In the genomic region with DNA sequence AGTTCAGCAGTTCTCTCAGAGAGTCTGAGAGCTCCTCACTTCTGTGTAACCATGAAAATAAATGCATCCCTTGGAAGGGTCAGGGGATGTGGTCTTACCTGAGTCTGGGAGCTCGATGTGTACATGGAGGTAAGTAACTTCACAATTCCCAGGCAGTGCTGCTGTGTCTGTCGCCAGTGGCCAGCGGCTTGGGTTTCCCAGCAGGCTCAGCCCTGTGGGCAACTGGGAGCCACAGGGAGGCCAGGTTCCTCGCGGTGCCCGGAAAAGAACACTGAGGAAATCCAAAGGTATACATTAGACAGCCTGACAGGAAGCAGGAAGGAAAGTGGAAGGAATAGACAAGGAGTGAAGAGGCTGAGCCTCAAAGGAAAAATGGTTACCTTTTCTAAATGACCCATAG, we compare ENCODE assay signal across 20 cellular contexts.
A peak's percentile ranks its signal among the peaks of the same experiment; 100 is the strongest.
DNase-seq lines count a peak whose midpoint lies in the region; ATAC-seq and TF ChIP-seq lines count a peak whose summit lies in the region.
"Had no signal": no experiment of that assay in that cellular context is flagged by ENCODE, and none has a peak within 500 bp of the region (broad histone marks: within the 10 kb centered on the region; RNA-seq: fewer than 3 reads in every experiment).

No MANE protein-coding gene starts in this region.

- no peak overlapping the region for H3K4me3 Mint-ChIP-seq in activated T-cell treated with anti-CD3 and anti-CD28 coated beads, Interleukin-2, amount 50 U/mL, for 24 hours
- H3K4me3 Mint-ChIP-seq in T-helper 17 cell (peak overlapping the region; percentile 84), type B pancreatic cell (no peak overlapping the region)
- H3K4me3 Mint-ChIP-seq in effector memory CD8-positive, alpha-beta T cell, result peak overlapping the region; percentile 65 to 77
- peak overlapping the region; percentile 46 for H3K4me3 Mint-ChIP-seq in stimulated activated effector memory CD8-positive, alpha-beta T cell treated with anti-CD3 and anti-CD28 coated beads, Interleukin-12 subunit alpha, Interleukin-12 subunit beta, amount 100 ng/mL, for 72 hours

- H3K4me3 ChIP-seq in thyroid gland (replicated peaks in 1 of 3), result no peak overlapping the region
- H3K4me3 ChIP-seq: GM23248, mucosa of descending colon, upper lobe of left lung had no signal

- no peak for TF ChIP-seq CTCF in type B pancreatic cell (conservative IDR thresholded peaks at IDR 0.05)
- no peak for TF ChIP-seq CTCF in thyroid gland (IDR thresholded peaks at IDR 0.05)

- TF ChIP-seq POLR2A in thyroid gland (IDR thresholded peaks at IDR 0.05), result no peak

- H3K4me1 Mint-ChIP-seq in activated T-cell treated with anti-CD3 and anti-CD28 coated beads, Interleukin-2, amount 50 U/mL, for 24 hours (ENCODE audit: low read depth), result peaks cover 74% of the 10 kb centered on the region
- H3K4me1 Mint-ChIP-seq in T-helper 17 cell (peaks cover 50% of the 10 kb centered on the region), type B pancreatic cell (ENCODE audit: unreplicated experiment) (peaks cover 21% of the 10 kb centered on the region)
- H3K4me1 Mint-ChIP-seq in effector memory CD8-positive, alpha-beta T cell (ENCODE audit: low read depth in 2 of 2), result peaks cover 42 to 69% of the 10 kb centered on the region in 2 donors
- H3K4me1 Mint-ChIP-seq in stimulated activated effector memory CD8-positive, alpha-beta T cell treated with anti-CD3 and anti-CD28 coated beads, Interleukin-12 subunit alpha, Interleukin-12 subunit beta, amount 100 ng/mL, for 72 hours, result peaks cover 63% of the 10 kb centered on the region

- intact Hi-C loops in thyroid gland (cut with DNase I), result no loop called here

- 81 to 87% methylated on average over 6 of the region's 6 CpGs for WGBS in thyroid gland, 2 donors

- peaks cover 4 to 12% of the 10 kb centered on the region in 2 donors for H3K36me3 ChIP-seq in thyroid gland

- H3K9me3 ChIP-seq in T-helper 17 cell (ENCODE audit: control insufficient read depth, low read length, poor library complexity, severe bottlenecking) (no peaks in the 10 kb centered on the region), thyroid gland (no peaks in the 10 kb centered on the region)
- H3K9me3 ChIP-seq: mucosa of descending colon, SK-N-SH, upper lobe of left lung had no signal

- no peak for DNase-seq in activated T-cell treated with anti-CD3 and anti-CD28 coated beads, Interleukin-2, amount 50 U/mL, for 24 hours
- DNase-seq in activated T-cell treated with anti-CD3 and anti-CD28 coated beads, Interleukin-2, amount 50 U/mL, for 48 hours, result no peak
- DNase-seq in T-helper 17 cell, result no peak
- no peak for DNase-seq in effector memory CD8-positive, alpha-beta T cell
- peak in 1 of 2 donors; percentile 41 for DNase-seq in stimulated activated effector memory CD8-positive, alpha-beta T cell treated with anti-CD3 and anti-CD28 coated beads, Interleukin-12 subunit alpha, Interleukin-12 subunit beta, amount 100 ng/mL, for 72 hours (ENCODE audit: low spot score in 2 of 2)
- no peak for DNase-seq in ACHN
- DNase-seq in type B pancreatic cell (ENCODE audit: extremely low spot score, unreplicated experiment), result no peak
- no peak for DNase-seq in thyroid gland
- DNase-seq: activated naive CD4-positive, alpha-beta T cell; caudate nucleus; effector CD8-positive, alpha-beta T cell; GM23248; hypothalamus; mucosa of descending colon; NCI-H1105 treated with DMSO at 0.1 percent for 48 hours; NCI-H748 treated with DMSO at 0.1 percent for 48 hours; SK-N-SH; stimulated activated CD4-positive, alpha-beta T cell treated with anti-CD3 and anti-CD28 coated beads, Interleukin-4, amount 100 ng/mL, for 24 hours; stimulated activated CD8-positive, alpha-beta memory T cell treated with anti-CD3 and anti-CD28 coated beads, Interleukin-4, amount 100 ng/mL, for 48 hours had no signal

- ATAC-seq in T-helper 17 cell, result no peak
- ATAC-seq in effector memory CD8-positive, alpha-beta T cell (replicated peaks), result no peak
- ATAC-seq in stimulated activated effector memory CD8-positive, alpha-beta T cell treated with anti-CD3 and anti-CD28 coated beads, Interleukin-12 subunit alpha, Interleukin-12 subunit beta, amount 100 ng/mL, for 72 hours, result no peak
- ATAC-seq: mucosa of descending colon had no signal

- peaks cover 3 to 7% of the 10 kb centered on the region in 2 donors for H3K4me1 ChIP-seq in thyroid gland

- no peak overlapping the region for H3K27ac ChIP-seq in thyroid gland
- H3K27ac ChIP-seq: GM23248 had no signal

- in situ Hi-C loops in ACHN (cut with HindIII; ENCODE audit: low pct_ligation_motif_present, low pct_unique_long_range_greater_than_20kb, low sequenced_read_pairs), result no loop called here

- peaks cover 46% of the 10 kb centered on the region for H3K36me3 Mint-ChIP-seq in activated T-cell treated with anti-CD3 and anti-CD28 coated beads, Interleukin-2, amount 50 U/mL, for 24 hours (ENCODE audit: low read depth)
- peaks cover 5% of the 10 kb centered on the region for H3K36me3 Mint-ChIP-seq in T-helper 17 cell (ENCODE audit: low read depth)
- peaks cover 18% of the 10 kb centered on the region for H3K36me3 Mint-ChIP-seq in effector memory CD8-positive, alpha-beta T cell (ENCODE audit: insufficient read depth)
- peaks cover 72% of the 10 kb centered on the region for H3K36me3 Mint-ChIP-seq in stimulated activated effector memory CD8-positive, alpha-beta T cell treated with anti-CD3 and anti-CD28 coated beads, Interleukin-12 subunit alpha, Interleukin-12 subunit beta, amount 100 ng/mL, for 72 hours
- no peaks in the 10 kb centered on the region for H3K36me3 Mint-ChIP-seq in type B pancreatic cell

- H3K27me3 ChIP-seq in thyroid gland, result no peaks in the 10 kb centered on the region
- H3K27me3 ChIP-seq: upper lobe of left lung had no signal

- no peaks in the 10 kb centered on the region for H3K9me3 Mint-ChIP-seq in activated T-cell treated with anti-CD3 and anti-CD28 coated beads, Interleukin-2, amount 50 U/mL, for 24 hours
- H3K9me3 Mint-ChIP-seq in effector memory CD8-positive, alpha-beta T cell, result no peaks in the 10 kb centered on the region
- no peaks in the 10 kb centered on the region for H3K9me3 Mint-ChIP-seq in stimulated activated effector memory CD8-positive, alpha-beta T cell treated with anti-CD3 and anti-CD28 coated beads, Interleukin-12 subunit alpha, Interleukin-12 subunit beta, amount 100 ng/mL, for 72 hours
- H3K9me3 Mint-ChIP-seq in type B pancreatic cell, result no peaks in the 10 kb centered on the region

- H3K27me3 Mint-ChIP-seq in activated T-cell treated with anti-CD3 and anti-CD28 coated beads, Interleukin-2, amount 50 U/mL, for 24 hours, result no peaks in the 10 kb centered on the region
- no peaks in the 10 kb centered on the region for H3K27me3 Mint-ChIP-seq in T-helper 17 cell
- no peaks in the 10 kb centered on the region for H3K27me3 Mint-ChIP-seq in effector memory CD8-positive, alpha-beta T cell
- H3K27me3 Mint-ChIP-seq in type B pancreatic cell, result no peaks in the 10 kb centered on the region

- peak overlapping the region; percentile 74 for H3K27ac Mint-ChIP-seq in activated T-cell treated with anti-CD3 and anti-CD28 coated beads, Interleukin-2, amount 50 U/mL, for 24 hours
- peak overlapping the region; percentile 97 for H3K27ac Mint-ChIP-seq in T-helper 17 cell
- H3K27ac Mint-ChIP-seq in effector memory CD8-positive, alpha-beta T cell, result peak overlapping the region; percentile 91 to 92
- peak overlapping the region; percentile 90 for H3K27ac Mint-ChIP-seq in stimulated activated effector memory CD8-positive, alpha-beta T cell treated with anti-CD3 and anti-CD28 coated beads, Interleukin-12 subunit alpha, Interleukin-12 subunit beta, amount 100 ng/mL, for 72 hours
- no peak overlapping the region for H3K27ac Mint-ChIP-seq in type B pancreatic cell

Comparison
In these comparisons a context has a peak if more than half of its experiments do, and no peak if none do; other contexts are left out.
1. H3K4me3 Mint-ChIP-seq: peak in T-helper 17 cell (single experiment), effector memory CD8-positive, alpha-beta T cell (2 of 2) and stimulated activated effector memory CD8-positive, alpha-beta T cell treated with anti-CD3 and anti-CD28 coated beads, Interleukin-12 subunit alpha, Interleukin-12 subunit beta, amount 100 ng/mL, for 72 hours (single experiment); none in activated T-cell treated with anti-CD3 and anti-CD28 coated beads, Interleukin-2, amount 50 U/mL, for 24 hours (single experiment) and type B pancreatic cell (single experiment).